In the genomic region with DNA sequence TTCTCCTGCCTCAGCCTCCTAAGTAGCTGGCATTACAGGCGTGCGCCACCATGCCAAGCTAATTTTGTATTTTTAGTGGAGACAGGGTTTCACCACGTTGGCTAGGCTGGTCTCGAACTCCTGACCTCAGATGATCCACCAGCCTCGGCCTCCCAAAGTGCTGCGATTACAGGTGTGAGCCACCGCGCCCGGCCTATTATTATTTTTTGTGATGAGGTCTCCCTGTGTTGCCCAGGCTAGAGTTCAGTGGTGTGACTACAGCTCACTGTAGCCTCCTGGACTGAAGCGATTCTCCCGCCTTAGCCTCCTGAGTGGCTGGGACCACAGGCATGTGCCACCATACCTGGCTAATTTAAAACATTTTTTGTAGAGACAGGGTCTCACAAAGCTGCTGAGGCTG, we compare ENCODE assay signal across 12 cellular contexts. TPM values are rescaled to one million over a fixed set of nuclear protein-coding genes. Genes with fewer than 3 reads are reported as not detected.
DNase-seq lines count a peak whose midpoint lies in the region; ATAC-seq and TF ChIP-seq lines count a peak whose summit lies in the region.
"Not testable (repeated sequence)": the region's sequence is repeated elsewhere in the genome, so short reads cannot be mapped to it uniquely, and the experiment has no call there.
"Had no signal": no experiment of that assay in that cellular context is flagged by ENCODE, and none has a peak within 500 bp of the region (broad histone marks: within the 10 kb centered on the region; RNA-seq: fewer than 3 reads in every experiment).

No MANE protein-coding gene starts in this region.

- not testable (repeated sequence) for TF ChIP-seq CTCF in RWPE1 (conservative IDR thresholded peaks at IDR 0.05; ENCODE audit: low read depth); chondrocyte (IDR thresholded peaks at IDR 0.05); right lobe of liver (IDR thresholded peaks at IDR 0.05); upper lobe of right lung (IDR thresholded peaks at IDR 0.05)

- H3K36me3 ChIP-seq in right lobe of liver = not testable (repeated sequence)
- peaks cover 38% of the 10 kb centered on the region for H3K36me3 ChIP-seq in upper lobe of right lung

- peaks cover 0 to 23% (median 8%) of the 10 kb centered on the region in 4 donors for H3K4me1 ChIP-seq in right lobe of liver
- H3K4me1 ChIP-seq in upper lobe of right lung = not testable (repeated sequence)

- H3K27ac Mint-ChIP-seq in chondrocyte (ENCODE audit: unreplicated experiment) = not testable (repeated sequence)

- H3K9me3 ChIP-seq in right lobe of liver, upper lobe of right lung: not testable (repeated sequence)

- POLR2A ChIA-PET in RWPE1 (lab: Yijun Ruan, JAX; ENCODE audit: low non-redundant PET) = interaction anchor here (0.6 to 0.7 kb wide), 2 partner anchors 8 to 994 kb away, joined by 4 to 10 read pairs; a partner anchor contains a TSS

- H3K4me3 ChIP-seq in right lobe of liver, upper lobe of right lung: not testable (repeated sequence)

- not testable (repeated sequence) for H3K36me3 Mint-ChIP-seq in chondrocyte (ENCODE audit: low read depth)

- not testable (repeated sequence) for H3K27me3 Mint-ChIP-seq in chondrocyte (ENCODE audit: low read depth)

- not testable (repeated sequence) for DNase-seq in RWPE1 (ENCODE audit: low spot score)
- peak; percentile 43 for DNase-seq in chondrocyte (ENCODE audit: low spot score)
- DNase-seq in Right ventricle myocardium superior = peak; percentile 21
- DNase-seq in right lobe of liver = peak in 2 of 3 donors; percentile 3 to 10
- DNase-seq in posterior vena cava (ENCODE audit: low spot score) = peak; percentile 75
- peak; percentile 41 for DNase-seq in upper lobe of right lung

- WGBS in right lobe of liver (ENCODE audit: insufficient coverage, low coverage, low lambda C conversion rate, missing lambda C conversion rate) = no CpG with 5 or more reads among the region's 11 CpGs

- ATAC-seq in Right ventricle myocardium superior (ENCODE audit: poor library complexity); right lobe of liver; upper lobe of right lung: not testable (repeated sequence)

- TF ChIP-seq POLR2A in right lobe of liver (IDR thresholded peaks at IDR 0.05) = not testable (repeated sequence)

- peak overlapping the region; percentile 32 for H3K27ac ChIP-seq in RWPE1
- not testable (repeated sequence) for H3K27ac ChIP-seq in right lobe of liver, upper lobe of right lung

- not testable (repeated sequence) for H3K9me3 Mint-ChIP-seq in chondrocyte (ENCODE audit: low read depth)

- not testable (repeated sequence) for H3K27me3 ChIP-seq in right lobe of liver, upper lobe of right lung

- H3K4me3 Mint-ChIP-seq in chondrocyte (ENCODE audit: unreplicated experiment) = not testable (repeated sequence)

- not testable (repeated sequence) for H3K4me1 Mint-ChIP-seq in chondrocyte (ENCODE audit: low read depth)

- intact Hi-C loops in Right ventricle myocardium superior (cut with DNase I); right lobe of liver (cut with DNase I); posterior vena cava (cut with DNase I); upper lobe of right lung (cut with DNase I): not testable (repeated sequence)

- CTCF ChIA-PET in RWPE1 (lab: Yijun Ruan, JAX) = interaction anchor here (0.6 to 2.0 kb wide), 3 partner anchors 14 to 299 kb away, joined by 3 to 7 read pairs (median 5); no protein-coding TSS in a partner anchor

RNA-seq across cellular contexts. Expression of a gene that starts 4.3 kb away (rescaled TPM):
- total RNA-seq in chondrocyte (27.9 to 28.0 TPM (median 28.0 TPM) in 3 replicates), Right ventricle myocardium superior (113 TPM), right lobe of liver (10 to 100 TPM; 18.9 to 30.5 (median 22.5) TPM), posterior vena cava (10 to 100 TPM; 30.5 to 30.7 TPM), upper lobe of right lung (54.9 TPM)

RNA-seq across cellular contexts. Expression of a gene that starts 7.6 kb away (rescaled TPM):
- not detected in 3 replicates for total RNA-seq in chondrocyte
- total RNA-seq in Right ventricle myocardium superior = not detected
- total RNA-seq in right lobe of liver = not detected
- not detected for total RNA-seq in posterior vena cava
- not detected for total RNA-seq in upper lobe of right lung
- total RNA-seq: A172; B cell; Caco-2; Calu3; CD4-positive, alpha-beta T cell; CD8-positive, alpha-beta T cell had no signal

RNA-seq across cellular contexts. Expression of a gene that starts 8.2 kb away (rescaled TPM):
- total RNA-seq in chondrocyte (0.23 to 0.70 TPM in 2 of 3 replicates, not detected in the other), Right ventricle myocardium superior (12.5 TPM), right lobe of liver (1 to 10 TPM in 1 of 6 experiments, under 1 TPM in 5; 0.50 to 1.2 (median 0.63) TPM), posterior vena cava (1 to 10 TPM; 3.3 to 4.2 TPM), upper lobe of right lung (31.3 TPM)

RNA-seq across cellular contexts. Expression of a gene that starts 37.8 kb away (rescaled TPM):
- total RNA-seq in chondrocyte = 11.6 to 14.6 TPM (median 14.0 TPM) in 3 replicates
- 50.4 TPM for total RNA-seq in Right ventricle myocardium superior
- 10 to 100 TPM; 32.1 to 68.7 (median 48.9) TPM for total RNA-seq in right lobe of liver
- 10 to 100 TPM in 1 of 2 donors, 1 to 10 TPM in 1; 8.5 to 15.7 TPM for total RNA-seq in posterior vena cava
- 15.0 TPM for total RNA-seq in upper lobe of right lung

RNA-seq across cellular contexts. Expression of a gene that starts 38.2 kb away (rescaled TPM):
- total RNA-seq in chondrocyte (5.5 to 7.6 TPM (median 6.2 TPM) in 3 replicates), Right ventricle myocardium superior (17.4 TPM), right lobe of liver (10 to 100 TPM in 5 of 6 experiments, 1 to 10 TPM in 1; 6.1 to 26.6 (median 14.1) TPM), posterior vena cava (1 to 10 TPM; 7.2 to 7.3 TPM), upper lobe of right lung (12.4 TPM)
